Comparison of ENCODE assay signal across 20 cellular contexts in genomic region chr4:77454858-77455257, GRCh38.
"Had no signal": no experiment of that assay in that cellular context is flagged by ENCODE, and none has a peak within 500 bp of the region (broad histone marks: within the 10 kb centered on the region; RNA-seq: fewer than 3 reads in every experiment).

No MANE protein-coding gene starts in this region.

- H3K4me3 ChIP-seq: esophagus muscularis mucosa, hepatocyte, lower lobe of right lung, sigmoid colon, thyroid gland had no signal

- H3K9me3 ChIP-seq: esophagus muscularis mucosa, lower lobe of right lung, sigmoid colon, thyroid gland had no signal

- H3K79me2 ChIP-seq: hepatocyte had no signal

- H2AFZ ChIP-seq: hepatocyte had no signal

- H3K27me3 ChIP-seq: esophagus muscularis mucosa, foreskin keratinocyte, hepatocyte, sigmoid colon, thyroid gland had no signal

- H3K4me1 ChIP-seq: foreskin keratinocyte, lower lobe of right lung, thyroid gland had no signal

- H3K36me3 ChIP-seq: esophagus muscularis mucosa, lower lobe of right lung, sigmoid colon, thyroid gland had no signal

- DNase-seq: activated CD4-positive, alpha-beta T cell treated with anti-CD3 and anti-CD28 coated beads, Interleukin-2, amount 10 ng/mL, durations not matched to agents 7 days and 5 days; activated CD8-positive, alpha-beta memory T cell treated with anti-CD3 and anti-CD28 coated beads, Interleukin-2, amount 50 U/mL, for 4 hours; activated CD8-positive, alpha-beta T cell treated with anti-CD3 and anti-CD28 coated beads, Interleukin-2, amount 10 ng/mL, durations not matched to agents 7 days and 5 days; activated naive CD4-positive, alpha-beta T cell treated with anti-CD3 and anti-CD28 coated beads for 36 hours; activated T-cell treated with anti-CD3 and anti-CD28 coated beads, Interleukin-2, amount 50 U/mL, for 4 hours; anterior cingulate cortex; cortex of kidney; effector CD4-positive, alpha-beta T cell; islet precursor cell; lower lobe of right lung; naive thymus-derived CD8-positive, alpha-beta T cell; sigmoid colon; stimulated activated CD8-positive, alpha-beta memory T cell treated with anti-CD3 and anti-CD28 coated beads, Interleukin-4, amount 100 ng/mL, for 48 hours; stimulated activated naive CD4-positive, alpha-beta T cell; T-helper 1 cell; T-helper 9 cell; thyroid gland had no signal

- H3K4me2 ChIP-seq: hepatocyte had no signal

- H3K27ac ChIP-seq: esophagus muscularis mucosa, foreskin keratinocyte, hepatocyte, lower lobe of right lung, sigmoid colon, thyroid gland had no signal

- ATAC-seq: activated CD8-positive, alpha-beta T cell treated with anti-CD3 and anti-CD28 coated beads, Interleukin-2, amount 10 ng/mL, durations not matched to agents 7 days and 5 days; activated T-cell treated with anti-CD3 and anti-CD28 coated beads, Interleukin-2, amount 50 U/mL, for 4 hours; foreskin keratinocyte; lower lobe of right lung; naive thymus-derived CD8-positive, alpha-beta T cell had no signal
